In the genomic region with DNA sequence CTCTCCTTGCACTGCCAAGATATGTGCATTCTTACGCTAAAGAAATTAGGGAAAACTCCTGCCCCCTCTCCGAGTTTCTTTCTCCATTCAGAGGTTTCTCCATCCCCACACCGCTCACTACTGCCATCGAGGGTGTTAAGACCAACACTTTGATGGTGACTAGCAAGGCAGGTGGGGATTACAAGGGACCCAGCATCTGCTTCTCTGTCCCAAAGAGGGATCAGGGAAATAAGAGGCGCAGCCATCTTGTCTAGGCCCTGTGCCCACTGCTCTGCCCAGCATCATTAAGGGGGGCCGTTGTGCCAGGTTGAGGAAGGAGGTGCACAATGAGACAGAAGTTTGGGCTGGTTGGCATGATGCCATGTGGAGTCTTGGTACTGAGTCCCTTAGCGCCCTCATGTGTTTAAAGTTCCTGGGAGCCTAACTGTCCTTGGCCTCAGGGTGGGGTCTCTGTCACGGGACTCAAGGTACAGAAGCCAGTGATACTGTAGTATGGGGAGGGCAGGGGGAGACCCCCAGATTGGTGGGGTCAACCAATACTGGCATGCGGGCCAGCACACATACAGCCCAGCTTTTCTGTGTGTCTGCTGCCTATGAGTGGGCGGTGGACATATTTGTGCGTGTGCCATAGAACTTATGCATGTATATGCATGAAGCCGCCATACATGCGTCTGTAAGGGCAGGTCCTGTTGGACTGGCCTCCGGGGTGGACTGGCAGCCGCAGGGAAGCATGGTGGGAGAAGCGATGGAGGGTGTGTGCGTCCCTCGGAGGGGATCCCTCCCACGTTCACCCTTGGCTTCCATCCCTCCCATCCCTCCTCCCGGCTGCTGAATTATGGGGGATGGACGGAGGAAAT, we compare ENCODE assay signal across 9 cellular contexts. TPM values are rescaled to one million over a fixed set of nuclear protein-coding genes. Genes with fewer than 3 reads are reported as not detected.
A peak's percentile ranks its signal among the peaks of the same experiment; 100 is the strongest.
DNase-seq lines count a peak whose midpoint lies in the region; ATAC-seq and TF ChIP-seq lines count a peak whose summit lies in the region.
"Had no signal": no experiment of that assay in that cellular context is flagged by ENCODE, and none has a peak within 500 bp of the region (broad histone marks: within the 10 kb centered on the region; RNA-seq: fewer than 3 reads in every experiment).

No MANE protein-coding gene starts in this region.

- DNase-seq in CD4-positive, CD25-positive, alpha-beta regulatory T cell, result peak in 2 of 3 donors; percentile 29 to 59
- DNase-seq in GM13977 (ENCODE audit: low spot score), result no peak
- peak; percentile 81 for DNase-seq in NCI-H345 treated with DMSO at 0.1 percent for 48 hours (lab: John Stamatoyannopoulos, UW; ENCODE audit: unreplicated experiment)
- DNase-seq in ascending aorta (ENCODE audit: low spot score in 2 of 2), result no peak
- DNase-seq in kidney tubule cell (ENCODE audit: low spot score), result peak; percentile 39
- no peak for DNase-seq in thoracic aorta (ENCODE audit: low spot score)
- no peak for DNase-seq in NCI-H146 (lab: John Stamatoyannopoulos, UW)

- intact Hi-C loops in ascending aorta (cut with DNase I), result loop anchor here (1.0 to 2.0 kb wide), 4 partner anchors 33 to 525 kb away; partner anchors contain the start of genes ADAM15 and UBE2Q1

- H3K4me3 ChIP-seq in CD4-positive, CD25-positive, alpha-beta regulatory T cell (ENCODE audit: low read depth, low read length), result peak overlapping the region; percentile 26
- H3K4me3 ChIP-seq in ascending aorta (peak overlapping the region; percentile 66 to 81), thoracic aorta (peak overlapping the region; percentile 86), gastroesophageal sphincter (peak overlapping the region in 1 of 2 donors; percentile 68)

- no peaks in the 10 kb centered on the region for H3K9me3 ChIP-seq in CD4-positive, CD25-positive, alpha-beta regulatory T cell (ENCODE audit: control insufficient read depth in 2 of 2, low read length in 2 of 2)
- H3K9me3 ChIP-seq in ascending aorta (no peaks in the 10 kb centered on the region), thoracic aorta (no peaks in the 10 kb centered on the region), gastroesophageal sphincter (no peaks in the 10 kb centered on the region)

- no peak for ATAC-seq in CD4-positive, CD25-positive, alpha-beta regulatory T cell (ENCODE audit: low read depth in 2 of 2)
- ATAC-seq in thoracic aorta (ENCODE audit: insufficient number of reproducible peaks, low FRiP score, low read depth), result no peak
- no peak for ATAC-seq in gastroesophageal sphincter

- H3K4me1 Mint-ChIP-seq in CD4-positive, CD25-positive, alpha-beta regulatory T cell, result peaks cover 0 to 54% (median 33%) of the 10 kb centered on the region in 4 donors

- 28 to 49% methylated on average over 6 to 14 of the region's 21 CpGs for WGBS in gastroesophageal sphincter (ENCODE audit: low coverage in 1 of 2), 2 donors

- TF ChIP-seq EP300 in gastroesophageal sphincter (IDR thresholded peaks at IDR 0.05), result no peak

- TF ChIP-seq POLR2A in gastroesophageal sphincter (IDR thresholded peaks at IDR 0.05), result no peak

- no peaks in the 10 kb centered on the region for H3K36me3 ChIP-seq in CD4-positive, CD25-positive, alpha-beta regulatory T cell (ENCODE audit: control insufficient read depth, insufficient read depth, low read length)
- no peaks in the 10 kb centered on the region for H3K36me3 ChIP-seq in ascending aorta
- no peaks in the 10 kb centered on the region for H3K36me3 ChIP-seq in thoracic aorta
- no peaks in the 10 kb centered on the region for H3K36me3 ChIP-seq in gastroesophageal sphincter

- H3K27me3 ChIP-seq in CD4-positive, CD25-positive, alpha-beta regulatory T cell (ENCODE audit: control insufficient read depth, insufficient read depth, low read length), result peaks cover 20% of the 10 kb centered on the region
- H3K27me3 ChIP-seq in ascending aorta, result peaks cover 42% of the 10 kb centered on the region
- H3K27me3 ChIP-seq in thoracic aorta (replicated peaks; ENCODE audit: insufficient read depth), result peaks cover 26% of the 10 kb centered on the region
- H3K27me3 ChIP-seq in gastroesophageal sphincter, result peaks cover 55% of the 10 kb centered on the region

- H3K9me3 Mint-ChIP-seq in CD4-positive, CD25-positive, alpha-beta regulatory T cell, result peaks cover 0 to 4% (median 0%) of the 10 kb centered on the region in 7 donors

- peak overlapping the region; percentile 88 to 99 (median 94) for H3K4me3 Mint-ChIP-seq in CD4-positive, CD25-positive, alpha-beta regulatory T cell

- peak; percentile 31 for TF ChIP-seq CTCF in GM13977 (IDR thresholded peaks at IDR 0.05; ENCODE audit: extremely low read depth, insufficient read depth, missing control alignments)
- TF ChIP-seq CTCF in ascending aorta (IDR thresholded peaks at IDR 0.05), result no peak
- no peak for TF ChIP-seq CTCF in thoracic aorta (IDR thresholded peaks at IDR 0.05)
- no peak for TF ChIP-seq CTCF in gastroesophageal sphincter (IDR thresholded peaks at IDR 0.05)

- H3K27ac ChIP-seq in CD4-positive, CD25-positive, alpha-beta regulatory T cell (ENCODE audit: insufficient read depth, low read length, poor library complexity, severe bottlenecking), result peak overlapping the region; percentile 76
- H3K27ac ChIP-seq in ascending aorta, result no peak overlapping the region
- H3K27ac ChIP-seq in thoracic aorta, result no peak overlapping the region
- H3K27ac ChIP-seq in gastroesophageal sphincter, result peak overlapping the region in 2 of 4 donors; percentile 90 to 91

- peaks cover 61% of the 10 kb centered on the region for H3K4me1 ChIP-seq in CD4-positive, CD25-positive, alpha-beta regulatory T cell (ENCODE audit: control insufficient read depth, insufficient read depth, low read length, poor library complexity, severe bottlenecking)
- H3K4me1 ChIP-seq in ascending aorta (peaks cover 32 to 42% of the 10 kb centered on the region in 2 donors), thoracic aorta (ENCODE audit: control insufficient read depth in 1 of 2, low read depth in 2 of 2) (peaks cover 32 to 50% of the 10 kb centered on the region in 2 donors), gastroesophageal sphincter (peaks cover 11 to 70% (median 53%) of the 10 kb centered on the region in 3 donors)

- H3K36me3 Mint-ChIP-seq in CD4-positive, CD25-positive, alpha-beta regulatory T cell, result no peaks in the 10 kb centered on the region

- H3K27me3 Mint-ChIP-seq in CD4-positive, CD25-positive, alpha-beta regulatory T cell, result peaks cover 52% of the 10 kb centered on the region

- in situ Hi-C loops in GM13977 (cut with MboI; ENCODE audit: low pct_unique_long_range_greater_than_20kb, low sequenced_read_pairs, unreplicated experiment), result no loop called here

- peak overlapping the region in 2 of 3 donors; percentile 92 to 96 for H3K27ac Mint-ChIP-seq in CD4-positive, CD25-positive, alpha-beta regulatory T cell

RNA-seq across cellular contexts. Expression of gene EFNA3, which starts 5.5 kb away (rescaled TPM):
- total RNA-seq in CD4-positive, CD25-positive, alpha-beta regulatory T cell, result 0.52 TPM
- polyA plus RNA-seq in CD4-positive, CD25-positive, alpha-beta regulatory T cell, result 1 to 10 TPM in 1 of 4 donors, under 1 TPM in 3; 0.42 to 1.2 (median 0.69) TPM
- total RNA-seq in ascending aorta (1.5 TPM), thoracic aorta (1 to 10 TPM; 1.5 to 3.2 TPM), gastroesophageal sphincter (under 1 TPM in 2 of 4 donors, not detected in 2; 0.27 to 0.77 TPM)

RNA-seq across cellular contexts. Expression of gene EFNA4, which starts 20.6 kb away (rescaled TPM):
- total RNA-seq in CD4-positive, CD25-positive, alpha-beta regulatory T cell, result 6.1 TPM
- 1 to 10 TPM; 2.5 to 5.9 (median 4.2) TPM for polyA plus RNA-seq in CD4-positive, CD25-positive, alpha-beta regulatory T cell
- total RNA-seq in ascending aorta (11.2 TPM), thoracic aorta (1 to 10 TPM; 1.9 to 2.8 TPM), gastroesophageal sphincter (1 to 10 TPM in 3 of 4 donors, under 1 TPM in 1; 0.81 to 5.8 (median 2.3) TPM)

RNA-seq across cellular contexts. Expression of gene ADAM15, which starts 33.0 kb away (rescaled TPM):
- total RNA-seq in CD4-positive, CD25-positive, alpha-beta regulatory T cell, result 31.5 TPM
- 10 to 100 TPM in 3 of 4 donors, 1 to 10 TPM in 1; 9.8 to 24.7 (median 17.2) TPM for polyA plus RNA-seq in CD4-positive, CD25-positive, alpha-beta regulatory T cell
- total RNA-seq in ascending aorta (610 TPM), thoracic aorta (100 to 1,000 TPM; 119 to 144 TPM), gastroesophageal sphincter (100 to 1,000 TPM in 2 of 4 donors, 10 to 100 TPM in 2; 65.4 to 115 (median 100.0) TPM)

RNA-seq across cellular contexts. Expression of gene EFNA1, which starts 43.6 kb away (rescaled TPM):
- 0.30 TPM for total RNA-seq in CD4-positive, CD25-positive, alpha-beta regulatory T cell
- polyA plus RNA-seq in CD4-positive, CD25-positive, alpha-beta regulatory T cell, result 1 to 10 TPM; 1.4 to 6.8 (median 3.3) TPM
- total RNA-seq in ascending aorta, result 66.7 TPM
- 10 to 100 TPM in 1 of 2 donors, 1 to 10 TPM in 1; 4.6 to 15.4 TPM for total RNA-seq in thoracic aorta
- total RNA-seq in gastroesophageal sphincter, result 10 to 100 TPM; 13.1 to 25.8 (median 16.1) TPM

RNA-seq across cellular contexts. Expression of gene DCST1, which starts 50.5 kb away (rescaled TPM):
- 0.32 TPM for total RNA-seq in CD4-positive, CD25-positive, alpha-beta regulatory T cell
- not detected for polyA plus RNA-seq in CD4-positive, CD25-positive, alpha-beta regulatory T cell
- total RNA-seq in ascending aorta (not detected), thoracic aorta (not detected), gastroesophageal sphincter (not detected)
- total RNA-seq: subcutaneous adipose tissue had no signal

Comparison
In these comparisons a context has a peak if more than half of its experiments do, and no peak if none do; other contexts are left out.
1. DNase-seq: peak in CD4-positive, CD25-positive, alpha-beta regulatory T cell (2 of 3), NCI-H345 treated with DMSO at 0.1 percent for 48 hours (single experiment) and kidney tubule cell (single experiment); none in GM13977 (single experiment), ascending aorta (0 of 2), thoracic aorta (single experiment) and NCI-H146 (single experiment).